In the genomic region with DNA sequence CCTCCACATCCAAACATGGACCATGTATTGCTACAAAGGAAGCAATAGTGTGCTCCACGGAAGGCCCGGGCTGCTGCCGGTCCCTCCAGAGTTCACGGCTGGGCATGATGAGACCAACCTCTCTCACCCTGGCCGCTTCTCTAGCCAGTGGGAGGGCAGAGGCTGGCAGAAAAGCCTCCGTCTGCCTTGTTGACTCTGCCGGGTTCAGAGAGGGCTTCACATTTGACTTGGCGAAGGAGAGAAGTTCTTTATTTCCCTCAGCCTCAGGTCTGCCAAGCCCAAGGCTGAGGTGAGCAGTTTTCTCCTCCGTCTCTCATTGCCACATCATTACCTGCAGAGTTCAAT, we compare ENCODE assay signal across 11 cellular contexts.
DNase-seq lines count a peak whose midpoint lies in the region; ATAC-seq and TF ChIP-seq lines count a peak whose summit lies in the region.
"Had no signal": no experiment of that assay in that cellular context is flagged by ENCODE, and none has a peak within 500 bp of the region (broad histone marks: within the 10 kb centered on the region; RNA-seq: fewer than 3 reads in every experiment).

No MANE protein-coding gene starts in this region.

- H3K4me3 Mint-ChIP-seq in GM23338 = no peak overlapping the region
- H3K4me3 Mint-ChIP-seq: central memory CD8-positive, alpha-beta T cell; T-helper 1 cell treated with Interleukin-12 subunit alpha and Interleukin-12 subunit beta and Interleukin-4 antibody, amounts not matched to agents 30 μg/mL and 1 μg/mL, for 36 hours had no signal

- WGBS in esophagus muscularis mucosa = 98% methylated on average over 9 of the region's 9 CpGs
- WGBS in transverse colon (ENCODE audit: low coverage in 1 of 2), 2 donors = 93% methylated on average over 9 of the region's 9 CpGs; no CpG with 5 or more reads in 1 of the 2 donors

- ATAC-seq in GM23338 = no peak

- peaks cover 54% of the 10 kb centered on the region for H3K4me1 ChIP-seq in SJCRH30
- H3K4me1 ChIP-seq in esophagus muscularis mucosa = peaks cover 31 to 59% (median 53%) of the 10 kb centered on the region in 4 donors
- H3K4me1 ChIP-seq in neutrophil (ENCODE audit: control insufficient read depth in 1 of 2, insufficient read depth in 1 of 2, low read depth in 1 of 2, low read length in 1 of 2) = peaks cover 9 to 15% of the 10 kb centered on the region in 2 experiments
- peaks cover 0 to 35% (median 4%) of the 10 kb centered on the region in 4 donors for H3K4me1 ChIP-seq in transverse colon
- H3K4me1 ChIP-seq in GM23338 (ENCODE audit: insufficient read depth) = peaks cover 10% of the 10 kb centered on the region; the same call in 1 of the 2 replicates

- DNase-seq in SJCRH30 = no peak
- DNase-seq in esophagus muscularis mucosa (ENCODE audit: extremely low spot score) = no peak
- DNase-seq in transverse colon = no peak
- no peak for DNase-seq in SIG-M5 treated with dmso at 0.1 percent for 504 hours (lab: John Stamatoyannopoulos, UW; ENCODE audit: unreplicated experiment)
- no peak for DNase-seq in GM23338 (ENCODE audit: low spot score)
- DNase-seq in cerebellar cortex (ENCODE audit: low spot score) = no peak
- DNase-seq: activated naive CD4-positive, alpha-beta T cell; immature natural killer cell had no signal

- H4K20me1 ChIP-seq in GM23338 (replicated peaks; ENCODE audit: insufficient read depth) = no peaks in the 10 kb centered on the region

- in situ Hi-C loops in transverse colon (cut with MboI; ENCODE audit: low pct_ligation_motif_present in 1 of 4, low pct_unique_long_range_greater_than_20kb in 1 of 4, low sequenced_read_pairs in 3 of 4) = no loop called here

- TF ChIP-seq CTCF in esophagus muscularis mucosa (IDR thresholded peaks at IDR 0.05) (no peak), neutrophil (IDR thresholded peaks at IDR 0.05) (no peak), transverse colon (IDR thresholded peaks at IDR 0.05) (no peak), GM23338 (conservative IDR thresholded peaks at IDR 0.05; ENCODE audit: low read depth in 2 of 2) (no peak)

- intact Hi-C loops in esophagus muscularis mucosa (cut with DNase I) (no loop called here), transverse colon (cut with DNase I; ENCODE audit: low total_unique reads) (no loop called here)

- H2AFZ ChIP-seq in GM23338 = no peak overlapping the region

- no peaks in the 10 kb centered on the region for H3K9me3 Mint-ChIP-seq in GM23338
- H3K9me3 Mint-ChIP-seq: central memory CD8-positive, alpha-beta T cell; T-helper 1 cell treated with Interleukin-12 subunit alpha and Interleukin-12 subunit beta and Interleukin-4 antibody, amounts not matched to agents 30 μg/mL and 1 μg/mL, for 36 hours had no signal

- peaks cover 11% of the 10 kb centered on the region for H3K27me3 Mint-ChIP-seq in GM23338 (ENCODE audit: insufficient read depth, low read depth, poor library complexity)
- H3K27me3 Mint-ChIP-seq: central memory CD8-positive, alpha-beta T cell had no signal

- H3K4me3 ChIP-seq in SJCRH30 (peak overlapping the region; percentile 45), esophagus muscularis mucosa (no peak overlapping the region), neutrophil (ENCODE audit: low read depth in 1 of 2, low read length in 1 of 2) (no peak overlapping the region), transverse colon (no peak overlapping the region), GM23338 (no peak overlapping the region)

- H3K9me2 ChIP-seq in GM23338 (ENCODE audit: insufficient read depth) = no peaks in the 10 kb centered on the region

- H3K27ac ChIP-seq in SJCRH30 (peak overlapping the region; percentile 99), esophagus muscularis mucosa (replicated peaks in 1 of 4) (peak overlapping the region; percentile 56 to 73 (median 64)), neutrophil (peak overlapping the region; percentile 67), transverse colon (peak overlapping the region; percentile 45 to 70 (median 60)), GM23338 (ENCODE audit: low read depth) (no peak overlapping the region)

- H3K27ac Mint-ChIP-seq in GM23338 = no peak overlapping the region
- H3K27ac Mint-ChIP-seq: T-helper 1 cell treated with Interleukin-12 subunit alpha and Interleukin-12 subunit beta and Interleukin-4 antibody, amounts not matched to agents 30 μg/mL and 1 μg/mL, for 36 hours had no signal

- H3K36me3 Mint-ChIP-seq in GM23338 (ENCODE audit: low read depth) = no peaks in the 10 kb centered on the region

- H3K9me3 ChIP-seq in SJCRH30 (replicated peaks) = no peaks in the 10 kb centered on the region
- H3K9me3 ChIP-seq in esophagus muscularis mucosa = no peaks in the 10 kb centered on the region
- no peaks in the 10 kb centered on the region for H3K9me3 ChIP-seq in neutrophil
- no peaks in the 10 kb centered on the region for H3K9me3 ChIP-seq in transverse colon

- H3K4me1 Mint-ChIP-seq in GM23338 = peaks cover 17% of the 10 kb centered on the region

- TF ChIP-seq EP300 in esophagus muscularis mucosa (IDR thresholded peaks at IDR 0.05) = no peak
- no peak for TF ChIP-seq EP300 in transverse colon (IDR thresholded peaks at IDR 0.05; ENCODE audit: low read depth)

- no peaks in the 10 kb centered on the region for H3K79me2 ChIP-seq in GM23338 (replicated peaks; ENCODE audit: insufficient read depth)

- TF ChIP-seq POLR2A in esophagus muscularis mucosa (IDR thresholded peaks at IDR 0.05; ENCODE audit: low read depth) (no peak), transverse colon (IDR thresholded peaks at IDR 0.05) (no peak)

- H3F3A ChIP-seq in GM23338 (replicated peaks; ENCODE audit: low read depth) = no peaks in the 10 kb centered on the region

- H3K4me2 ChIP-seq in GM23338 = no peak overlapping the region

- H3K27me3 ChIP-seq in SJCRH30 (no peaks in the 10 kb centered on the region), esophagus muscularis mucosa (no peaks in the 10 kb centered on the region), neutrophil (no peaks in the 10 kb centered on the region), transverse colon (no peaks in the 10 kb centered on the region), GM23338 (ENCODE audit: insufficient read depth) (no peaks in the 10 kb centered on the region)

- no peaks in the 10 kb centered on the region for H3K36me3 ChIP-seq in SJCRH30
- no peaks in the 10 kb centered on the region for H3K36me3 ChIP-seq in esophagus muscularis mucosa
- H3K36me3 ChIP-seq in neutrophil = no peaks in the 10 kb centered on the region
- no peaks in the 10 kb centered on the region for H3K36me3 ChIP-seq in transverse colon
- H3K36me3 ChIP-seq in GM23338 (ENCODE audit: insufficient read depth) = no peaks in the 10 kb centered on the region

TF ChIP-seq in GM23338, 12 proteins besides CTCF, POLR2A, EP300 and RAD21 (continues in another document):
- TF ChIP-seq EZH2phosphoT487 (IDR thresholded peaks at IDR 0.05; ENCODE audit: unreplicated experiment) (no peak), JUNB (IDR thresholded peaks at IDR 0.05; ENCODE audit: unreplicated experiment) (no peak), POLR2AphosphoS5 (IDR thresholded peaks at IDR 0.05; ENCODE audit: low read depth) (no peak)
